ENCODE assay signal across 11 cellular contexts in genomic region chr13:98821372-98822237, GRCh38.
DNase-seq lines count a peak whose midpoint lies in the region; ATAC-seq and TF ChIP-seq lines count a peak whose summit lies in the region.
"Had no signal": no experiment of that assay in that cellular context is flagged by ENCODE, and none has a peak within 500 bp of the region (broad histone marks: within the 10 kb centered on the region; RNA-seq: fewer than 3 reads in every experiment).

No MANE protein-coding gene starts in this region.

- H3K9ac ChIP-seq in BLaER1 (no peak overlapping the region), endodermal cell (ENCODE audit: extremely low read depth, low read length, poor library complexity, severe bottlenecking) (no peak overlapping the region)

- TF ChIP-seq EP300 in sigmoid colon (IDR thresholded peaks at IDR 0.05) (no peak), ovary (IDR thresholded peaks at IDR 0.05) (no peak)

- H3K27ac ChIP-seq in BLaER1, result no peak overlapping the region
- peak overlapping the region; percentile 51 to 66 for H3K27ac ChIP-seq in ascending aorta
- peak overlapping the region; percentile 76 for H3K27ac ChIP-seq in left ventricle myocardium inferior (replicated peaks)
- H3K27ac ChIP-seq in sigmoid colon, result peak overlapping the region; percentile 10 to 65 (median 29)
- H3K27ac ChIP-seq in endodermal cell (ENCODE audit: low read depth, low read length), result no peak overlapping the region
- H3K27ac ChIP-seq in ovary, result no peak overlapping the region

- WGBS in sigmoid colon, 2 donors, result 37 to 64% methylated on average over 9 of the region's 9 CpGs
- WGBS in endodermal cell (ENCODE audit: insufficient coverage in 1 of 2, insufficient read length in 1 of 2), 2 experiments, result 77 to 80% methylated on average over 8 of the region's 9 CpGs
- 34 to 38% (median 34%) methylated on average over 9 of the region's 9 CpGs for WGBS in ovary, 3 donors

- H4K20me1 ChIP-seq in BLaER1, result no peaks in the 10 kb centered on the region

- H3K4me1 ChIP-seq in BLaER1 (peaks cover 34% of the 10 kb centered on the region), ascending aorta (peaks cover 8 to 17% of the 10 kb centered on the region in 2 donors), left ventricle myocardium inferior (peaks cover 64% of the 10 kb centered on the region), sigmoid colon (peaks cover 0 to 23% (median 6%) of the 10 kb centered on the region in 4 donors), endodermal cell (ENCODE audit: control insufficient read depth, insufficient read depth, low read length) (no peaks in the 10 kb centered on the region), ovary (ENCODE audit: insufficient read depth) (peaks cover 1% of the 10 kb centered on the region)

- no peaks in the 10 kb centered on the region for H3K36me3 ChIP-seq in BLaER1
- H3K36me3 ChIP-seq in ascending aorta, result no peaks in the 10 kb centered on the region
- H3K36me3 ChIP-seq in left ventricle myocardium inferior, result peaks cover 61% of the 10 kb centered on the region
- H3K36me3 ChIP-seq in sigmoid colon, result peaks cover 8 to 81% (median 21%) of the 10 kb centered on the region in 4 donors
- no peaks in the 10 kb centered on the region for H3K36me3 ChIP-seq in endodermal cell (ENCODE audit: control insufficient read depth, insufficient read depth, low read length)
- H3K36me3 ChIP-seq in ovary, result no peaks in the 10 kb centered on the region

- no peaks in the 10 kb centered on the region for H3K27me3 Mint-ChIP-seq in endodermal cell (ENCODE audit: insufficient read depth)

- no peak overlapping the region for H3K4me3 Mint-ChIP-seq in endodermal cell

- TF ChIP-seq POLR2A in sigmoid colon (IDR thresholded peaks at IDR 0.05) (no peak), ovary (IDR thresholded peaks at IDR 0.05) (no peak)

- H3K4me3 ChIP-seq in BLaER1 (no peak overlapping the region), ascending aorta (no peak overlapping the region), left ventricle myocardium inferior (peak overlapping the region; percentile 14), sigmoid colon (no peak overlapping the region), endodermal cell (ENCODE audit: low read length) (no peak overlapping the region), ovary (no peak overlapping the region)

- DNase-seq in ascending aorta (ENCODE audit: low spot score in 2 of 2) (no peak), left ventricle myocardium inferior (no peak), sigmoid colon (no peak), endodermal cell (no peak), ovary (no peak)
- DNase-seq in effector CD4-positive, alpha-beta T cell, result no peak
- DNase-seq: activated CD4-positive, CD25-positive, alpha-beta regulatory T cell treated with anti-CD3 and anti-CD28 coated beads, Interleukin-2, amount 50 U/mL, for 72 hours; mesendoderm; SHP77 treated with DMSO at 0.1 percent for 48 hours had no signal

- TF ChIP-seq CTCF in ascending aorta (IDR thresholded peaks at IDR 0.05) (no peak), left ventricle myocardium inferior (IDR thresholded peaks at IDR 0.05; ENCODE audit: borderline replicate concordance) (no peak), sigmoid colon (IDR thresholded peaks at IDR 0.05) (no peak), endodermal cell (conservative IDR thresholded peaks at IDR 0.05) (no peak), ovary (IDR thresholded peaks at IDR 0.05) (no peak)

- peaks cover 4% of the 10 kb centered on the region for H3K36me3 Mint-ChIP-seq in endodermal cell (ENCODE audit: low read depth)

- no peaks in the 10 kb centered on the region for H3K9me3 Mint-ChIP-seq in endodermal cell

- ATAC-seq in HG02981 (IDR thresholded peaks at IDR 0.05; ENCODE audit: unreplicated experiment), result no peak

- no peak overlapping the region for H3K27ac Mint-ChIP-seq in endodermal cell

- H3K9me3 ChIP-seq in BLaER1 (no peaks in the 10 kb centered on the region), ascending aorta (no peaks in the 10 kb centered on the region), left ventricle myocardium inferior (replicated peaks) (no peaks in the 10 kb centered on the region), sigmoid colon (no peaks in the 10 kb centered on the region), endodermal cell (ENCODE audit: control insufficient read depth, low read length) (no peaks in the 10 kb centered on the region), ovary (no peaks in the 10 kb centered on the region)

- intact Hi-C loops in ascending aorta (cut with DNase I) (no loop called here), left ventricle myocardium inferior (cut with micrococcal nuclease) (no loop called here), sigmoid colon (cut with DNase I) (no loop called here), ovary (cut with DNase I) (no loop called here)

- no peaks in the 10 kb centered on the region for H3K27me3 ChIP-seq in BLaER1
- H3K27me3 ChIP-seq in ascending aorta, result no peaks in the 10 kb centered on the region
- no peaks in the 10 kb centered on the region for H3K27me3 ChIP-seq in left ventricle myocardium inferior (ENCODE audit: low read depth)
- H3K27me3 ChIP-seq in sigmoid colon, result no peaks in the 10 kb centered on the region
- no peaks in the 10 kb centered on the region for H3K27me3 ChIP-seq in endodermal cell (ENCODE audit: control insufficient read depth, insufficient read depth, low read length, poor library complexity, severe bottlenecking)
- no peaks in the 10 kb centered on the region for H3K27me3 ChIP-seq in ovary

- H3K4me2 ChIP-seq in BLaER1, result peak overlapping the region; percentile 42; the same call in 1 of the 2 replicates

- H3K4me1 Mint-ChIP-seq in endodermal cell, result peaks cover 24% of the 10 kb centered on the region

Comparison
In these comparisons a context has a peak if more than half of its experiments do, and no peak if none do; other contexts are left out.
1. H3K27ac ChIP-seq: peak in ascending aorta (2 of 2), left ventricle myocardium inferior (single experiment) and sigmoid colon (4 of 4); none in BLaER1 (single experiment), endodermal cell (single experiment) and ovary (0 of 2).